28 cellular contexts compared by ENCODE assay signal in genomic region chr16:4138735-4139134, GRCh38.
"Had no signal": no experiment of that assay in that cellular context is flagged by ENCODE, and none has a peak within 500 bp of the region (broad histone marks: within the 10 kb centered on the region; RNA-seq: fewer than 3 reads in every experiment).

No MANE protein-coding gene starts in this region.

- FAIRE-seq: endothelial cell of umbilical vein, islet of Langerhans had no signal

- H3K4me1 ChIP-seq: adrenal gland, ascending aorta, heart left ventricle, left ventricle myocardium inferior, uterus had no signal

- H3K36me3 Mint-ChIP-seq: activated naive CD8-positive, alpha-beta T cell; natural killer cell treated with Interleukin-12 subunit alpha and Interleukin-12 subunit beta and Interleukin-15 and Interleukin-18, amount 100 ng/mL, for 72 hours had no signal

- H3K36me3 ChIP-seq: adrenal gland, ascending aorta, heart left ventricle, left ventricle myocardium inferior, thoracic aorta, uterus had no signal

- H3K27ac ChIP-seq: adrenal gland, ascending aorta, heart left ventricle, left ventricle myocardium inferior, skin epidermis, thoracic aorta, uterus had no signal

- H3K9me3 ChIP-seq: adrenal gland, ascending aorta, heart left ventricle, left ventricle myocardium inferior, mucosa of descending colon, thoracic aorta, uterus had no signal

- ATAC-seq: activated CD8-positive, alpha-beta T cell treated with anti-CD3 and anti-CD28 coated beads for 36 hours; heart left ventricle; mucosa of descending colon; natural killer cell treated with Interleukin-12 subunit alpha and Interleukin-12 subunit beta and Interleukin-15 and Interleukin-18, amount 100 ng/mL, for 72 hours; right cardiac atrium; stimulated activated naive CD8-positive, alpha-beta T cell treated with anti-CD3 and anti-CD28 coated beads, Interleukin-15, Interleukin-2, amounts not matched to agents 100 U/mL and 50 U/mL, for 24 hours; T-helper 17 cell had no signal

- H3K4me3 ChIP-seq: adrenal gland, ascending aorta, heart left ventricle, left ventricle myocardium inferior, lung, mucosa of descending colon, skin epidermis, thoracic aorta, uterus had no signal

- H3K27me3 ChIP-seq: adrenal gland, ascending aorta, heart left ventricle, uterus had no signal

- H3K4me3 Mint-ChIP-seq: activated CD8-positive, alpha-beta T cell treated with anti-CD3 and anti-CD28 coated beads for 36 hours; activated naive CD8-positive, alpha-beta T cell; brain; natural killer cell treated with Interleukin-12 subunit alpha and Interleukin-12 subunit beta and Interleukin-15 and Interleukin-18, amount 100 ng/mL, for 72 hours; T-helper 17 cell had no signal

- H3K9me3 Mint-ChIP-seq: activated CD8-positive, alpha-beta T cell treated with anti-CD3 and anti-CD28 coated beads for 36 hours; activated T-helper 2 cell treated with anti-CD3 and anti-CD28 coated beads, Interferon-gamma antibody, Interleukin-2, Interleukin-4, amounts not matched to agents 10 μg/mL and 5 μg/mL and 100 μg/mL, durations not matched to agents 14 hours and 24 hours and 36 hours; natural killer cell treated with Interleukin-12 subunit alpha and Interleukin-12 subunit beta and Interleukin-15 and Interleukin-18, amount 100 ng/mL, for 72 hours had no signal

- DNase-seq: activated CD4-positive, alpha-beta T cell treated with anti-CD3 and anti-CD28 coated beads, Interleukin-2, amount 50 U/mL, for 1 hour; activated CD4-positive, CD25-positive, alpha-beta regulatory T cell treated with anti-CD3 and anti-CD28 coated beads, Interleukin-2, amount 50 U/mL, for 72 hours; activated CD8-positive, alpha-beta T cell treated with anti-CD3 and anti-CD28 coated beads for 36 hours; activated T-cell treated with anti-CD3 and anti-CD28 coated beads, Interleukin-2, amount 50 U/mL, for 48 hours; adrenal gland; caudate nucleus; hypothalamus; left ventricle myocardium inferior; mesendoderm; mucosa of descending colon; right cardiac atrium; stimulated activated CD4-positive, alpha-beta T cell treated with anti-CD3 and anti-CD28 coated beads, Interleukin-12 subunit alpha, Interleukin-12 subunit beta, amount 100 ng/mL, for 4 hours; stimulated activated CD4-positive, alpha-beta T cell treated with anti-CD3 and anti-CD28 coated beads, Interleukin-4, amount 100 ng/mL, for 1 hour; stimulated activated naive CD8-positive, alpha-beta T cell treated with anti-CD3 and anti-CD28 coated beads, Interleukin-15, Interleukin-2, amounts not matched to agents 100 U/mL and 50 U/mL, for 24 hours; T-helper 17 cell; T1000; uterus had no signal

- H3K27ac Mint-ChIP-seq: activated CD8-positive, alpha-beta T cell treated with anti-CD3 and anti-CD28 coated beads for 36 hours; activated naive CD8-positive, alpha-beta T cell; activated T-helper 2 cell treated with anti-CD3 and anti-CD28 coated beads, Interferon-gamma antibody, Interleukin-2, Interleukin-4, amounts not matched to agents 10 μg/mL and 5 μg/mL and 100 μg/mL, durations not matched to agents 14 hours and 24 hours and 36 hours; brain; natural killer cell treated with Interleukin-12 subunit alpha and Interleukin-12 subunit beta and Interleukin-15 and Interleukin-18, amount 100 ng/mL, for 72 hours; T-helper 17 cell had no signal
